ENCODE assay signal across 14 cellular contexts in genomic region chr19:18771328-18772242, GRCh38. TPM values are rescaled to one million over a fixed set of nuclear protein-coding genes. Genes with fewer than 3 reads are reported as not detected.
A peak's percentile ranks its signal among the peaks of the same experiment; 100 is the strongest.
DNase-seq lines count a peak whose midpoint lies in the region; ATAC-seq, FAIRE-seq and TF ChIP-seq lines count a peak whose summit lies in the region.
"Had no signal": no experiment of that assay in that cellular context is flagged by ENCODE, and none has a peak within 500 bp of the region (broad histone marks: within the 10 kb centered on the region; RNA-seq: fewer than 3 reads in every experiment).

No MANE protein-coding gene starts in this region.

- H3K4me1 ChIP-seq in cardiac muscle cell (ENCODE audit: low read depth) (peaks cover 6% of the 10 kb centered on the region), heart right ventricle (no peaks in the 10 kb centered on the region), endothelial cell of umbilical vein (ENCODE audit: control insufficient read depth, extremely low read depth, insufficient read depth, low read length) (no peaks in the 10 kb centered on the region)
- H3K4me1 ChIP-seq: right lobe of liver had no signal

- H3K9me1 ChIP-seq in endothelial cell of umbilical vein (replicated peaks; ENCODE audit: control insufficient read depth, extremely low read depth, insufficient read depth, low read length), result no peaks in the 10 kb centered on the region

- no peaks in the 10 kb centered on the region for H3K36me3 ChIP-seq in cardiac muscle cell
- H3K36me3 ChIP-seq in heart right ventricle, result peaks cover 0 to 19% (median 0%) of the 10 kb centered on the region in 9 donors
- H3K36me3 ChIP-seq in endothelial cell of umbilical vein (ENCODE audit: control insufficient read depth in 2 of 2, extremely low read depth in 1 of 2, insufficient read depth in 2 of 2, low read length in 2 of 2), result no peaks in the 10 kb centered on the region
- H3K36me3 ChIP-seq: right lobe of liver had no signal

- intact Hi-C loops in heart right ventricle (cut with DNase I), result no loop called here
- intact Hi-C loops in endothelial cell of umbilical vein (cut with micrococcal nuclease), result loop anchor here (5.0 kb wide), 1 partner anchor 76 kb away; no protein-coding TSS in a partner anchor

- H3K27me3 ChIP-seq in cardiac muscle cell, result no peaks in the 10 kb centered on the region
- H3K27me3 ChIP-seq in heart right ventricle, result peaks cover 0 to under 1% (median 0%) of the 10 kb centered on the region in 7 donors
- H3K27me3 ChIP-seq in endothelial cell of umbilical vein (ENCODE audit: control insufficient read depth in 2 of 2, insufficient read depth in 2 of 2, low read length in 2 of 2), result no peaks in the 10 kb centered on the region
- H3K27me3 ChIP-seq: right lobe of liver had no signal

- 88 to 90% methylated on average over 36 of the region's 36 CpGs for WGBS in heart right ventricle, 2 donors

- H3K27ac ChIP-seq in cardiac muscle cell (no peak overlapping the region), heart right ventricle (no peak overlapping the region), endothelial cell of umbilical vein (ENCODE audit: insufficient read depth, low read depth, low read length) (no peak overlapping the region)
- H3K27ac ChIP-seq: right lobe of liver had no signal

- H3K79me2 ChIP-seq in endothelial cell of umbilical vein (ENCODE audit: control insufficient read depth, insufficient read depth, low read length), result no peaks in the 10 kb centered on the region

- H2AFZ ChIP-seq in endothelial cell of umbilical vein (ENCODE audit: low read depth, low read length), result no peak overlapping the region

- dilution Hi-C loops in endothelial cell of umbilical vein (cut with MboI; ENCODE audit: extremely low pct_ligation_motif_present, low sequenced_read_pairs), result no loop called here

- peak; percentile 31 for TF ChIP-seq CTCF in cardiac muscle cell (IDR thresholded peaks at IDR 0.05; ENCODE audit: low read depth, low read length)
- peak in 2 of 9 donors; percentile 10 to 17 for TF ChIP-seq CTCF in heart right ventricle (IDR thresholded peaks at IDR 0.05)
- peak; percentile 13 to 23 for TF ChIP-seq CTCF in endothelial cell of umbilical vein (IDR thresholded peaks at IDR 0.05; ENCODE audit: extremely low read depth in 1 of 2, insufficient read depth in 1 of 2, low read depth in 1 of 2, low read length in 2 of 2)

- FAIRE-seq in endothelial cell of umbilical vein (lab: Jason Lieb, UNC), result no peak

- CTCF ChIA-PET in endothelial cell of umbilical vein (lab: Charles Lee), result interaction anchor here (2.4 kb wide), 1 partner anchor 75 kb away, joined by 16 read pairs; no protein-coding TSS in a partner anchor

- H3K4me3 ChIP-seq in cardiac muscle cell, result no peak overlapping the region
- no peak overlapping the region for H3K4me3 ChIP-seq in heart right ventricle
- H3K4me3 ChIP-seq in endothelial cell of umbilical vein (replicated peaks in 1 of 3; ENCODE audit: insufficient read depth in 1 of 3, low read depth in 1 of 3, low read length in 3 of 3), result no peak overlapping the region
- H3K4me3 ChIP-seq: lung, right lobe of liver had no signal

- H3K9me3 ChIP-seq in cardiac muscle cell (ENCODE audit: low read depth), result no peaks in the 10 kb centered on the region
- no peaks in the 10 kb centered on the region for H3K9me3 ChIP-seq in heart right ventricle
- H3K9me3 ChIP-seq in endothelial cell of umbilical vein (replicated peaks; ENCODE audit: control insufficient read depth, insufficient read depth, low read length), result no peaks in the 10 kb centered on the region
- H3K9me3 ChIP-seq: right lobe of liver had no signal

- POLR2A ChIA-PET in endothelial cell of umbilical vein (lab: Charles Lee), result no interaction called here

- no peak overlapping the region for H3K9ac ChIP-seq in endothelial cell of umbilical vein (replicated peaks; ENCODE audit: extremely low read depth, insufficient read depth, low read length)

- ATAC-seq in heart right ventricle (no peak), HG03442 (IDR thresholded peaks at IDR 0.05; ENCODE audit: unreplicated experiment) (no peak), GM21717 (IDR thresholded peaks at IDR 0.05; ENCODE audit: unreplicated experiment) (no peak)
- ATAC-seq: CD8-positive, alpha-beta T cell had no signal

- no peaks in the 10 kb centered on the region for H4K20me1 ChIP-seq in endothelial cell of umbilical vein (replicated peaks; ENCODE audit: control insufficient read depth, extremely low read depth, insufficient read depth, low read length)

- DNase-seq in cardiac muscle cell (ENCODE audit: low read depth in 1 of 2, low spot score in 1 of 2), result peak in 1 of 2 donors; percentile 44
- DNase-seq in heart right ventricle, result no peak
- DNase-seq in NCI-H526 treated with DMSO at 0.1 percent for 48 hours (lab: John Stamatoyannopoulos, UW), result peak; percentile 10
- no peak for DNase-seq in endothelial cell of umbilical vein (ENCODE audit: low read depth, low spot score)
- DNase-seq in NCI-H1694 treated with DMSO at 0.1 percent for 48 hours (lab: John Stamatoyannopoulos, UW), result no peak
- no peak for DNase-seq in DMS79 treated with DMSO at 0.1 percent for 48 hours (lab: John Stamatoyannopoulos, UW)
- DNase-seq: activated B cell treated with CpG ODN at 0.5 μM for 24 hours; activated naive CD8-positive, alpha-beta T cell treated with anti-CD3 and anti-CD28 coated beads, Interleukin-2, amount 10 ng/mL, durations not matched to agents 7 days and 5 days; CD8-positive, alpha-beta T cell; NCI-H446; right lobe of liver had no signal

- BruUV-seq in endothelial cell of umbilical vein (replicated peaks; lab: Mats Ljungman, UMichigan), result no TSS peak

- no peak overlapping the region for H3K4me2 ChIP-seq in endothelial cell of umbilical vein (ENCODE audit: insufficient read depth, low read length)

- no peak for TF ChIP-seq POLR2A in endothelial cell of umbilical vein (IDR thresholded peaks at IDR 0.05; ENCODE audit: low read depth, low read length)

TF ChIP-seq in endothelial cell of umbilical vein, 7 proteins besides CTCF, POLR2A, EP300 and RAD21:
- TF ChIP-seq MYC (IDR thresholded peaks at IDR 0.05; ENCODE audit: low read depth, low read length) (no peak), GATA2 (IDR thresholded peaks at IDR 0.05; ENCODE audit: insufficient read depth, insufficient read length, low read depth, low read length) (no peak), POLR2AphosphoS5 (IDR thresholded peaks at IDR 0.05; ENCODE audit: insufficient read depth, low read depth, low read length) (no peak), EZH2 (IDR thresholded peaks at IDR 0.05; ENCODE audit: borderline replicate concordance, low read depth, low read length, severe bottlenecking) (no peak), FOS (IDR thresholded peaks at IDR 0.05; ENCODE audit: borderline replicate concordance, insufficient read depth, low read length) (no peak)

RNA-seq across cellular contexts. Expression of gene COMP, which starts 19.5 kb away (rescaled TPM):
- 0.07 and 0.09 TPM in 2 replicates for total RNA-seq in cardiac muscle cell
- polyA plus RNA-seq in cardiac muscle cell, result 0.46 TPM in 1 of 2 replicates, not detected in the other
- total RNA-seq in heart right ventricle, result 1 to 10 TPM in 3 of 10 donors, under 1 TPM in 5, not detected in 2; 0.13 to 5.9 (median 0.43) TPM
- polyA plus RNA-seq in heart right ventricle, result 1 to 10 TPM in 1 of 2 donors, under 1 TPM in 1; 0.29 to 2.4 TPM
- total RNA-seq in endothelial cell of umbilical vein, result not detected in 2 replicates
- not detected in 2 replicates for polyA plus RNA-seq in endothelial cell of umbilical vein
- not detected in 2 replicates for polyA plus RNA-seq in endothelial cell of umbilical vein (2011; cell fraction: cytosol; rRNA removed)
- polyA plus RNA-seq in endothelial cell of umbilical vein (2011; cell fraction: nucleus; rRNA removed), result not detected in 2 replicates
- not detected in 2 replicates for polyA plus RNA-seq in endothelial cell of umbilical vein (2012)
- not detected in 2 replicates for polyA minus RNA-seq in endothelial cell of umbilical vein
- not detected for polyA minus RNA-seq in endothelial cell of umbilical vein (2011; cell fraction: cytosol; rRNA and poly(A)+ RNA removed)
- polyA minus RNA-seq in endothelial cell of umbilical vein (2011; cell fraction: nucleus; rRNA and poly(A)+ RNA removed), result not detected in 2 replicates
- total RNA-seq: activated naive CD8-positive, alpha-beta T cell treated with anti-CD3 and anti-CD28 coated beads, Interleukin-2, amount 10 ng/mL, durations not matched to agents 7 days and 5 days; CD8-positive, alpha-beta T cell had no signal
